10 cellular contexts compared by ENCODE assay signal in genomic region chr15:78050441-78050809, GRCh38. TPM values are rescaled to one million over a fixed set of nuclear protein-coding genes. Genes with fewer than 3 reads are reported as not detected.
A peak's percentile ranks its signal among the peaks of the same experiment; 100 is the strongest.
DNase-seq lines count a peak whose midpoint lies in the region; ATAC-seq, FAIRE-seq and TF ChIP-seq lines count a peak whose summit lies in the region.
"Had no signal": no experiment of that assay in that cellular context is flagged by ENCODE, and none has a peak within 500 bp of the region (broad histone marks: within the 10 kb centered on the region; RNA-seq: fewer than 3 reads in every experiment).

No MANE protein-coding gene starts in this region.

- intact Hi-C loops in pancreas (cut with DNase I): no loop called here

- peak; percentile 35 for ATAC-seq in GM18909 (IDR thresholded peaks at IDR 0.05; ENCODE audit: poor library complexity, unreplicated experiment)
- ATAC-seq in HG02852 (IDR thresholded peaks at IDR 0.05; ENCODE audit: unreplicated experiment): peak; percentile 18
- ATAC-seq in pancreas: no peak

- no peak overlapping the region for H3K4me3 Mint-ChIP-seq in nephron

- H3K27ac ChIP-seq in VCaP: peak overlapping the region; percentile 63
- no peak overlapping the region for H3K27ac ChIP-seq in pancreas

- WGBS in pancreas, 2 donors: 78 to 88% methylated on average over 1 of the region's 1 CpG

- no peaks in the 10 kb centered on the region for H3K27me3 ChIP-seq in pancreas

- no peak for TF ChIP-seq CTCF in VCaP (conservative IDR thresholded peaks at IDR 0.05)
- no peak for TF ChIP-seq CTCF in nephron (IDR thresholded peaks at IDR 0.05; ENCODE audit: unreplicated experiment in 3 of 3)
- TF ChIP-seq CTCF in pancreas (IDR thresholded peaks at IDR 0.05): no peak

- peak overlapping the region; percentile 89 to 95 (median 95) for H3K27ac Mint-ChIP-seq in nephron

- DNase-seq in midbrain (lab: John Stamatoyannopoulos, UW) (no peak), pancreas (no peak), GM19239 (ENCODE audit: insufficient read length, low spot score) (no peak)
- no peak for DNase-seq in stimulated activated CD8-positive, alpha-beta memory T cell treated with anti-CD3 and anti-CD28 coated beads, Interleukin-4, amount 100 ng/mL, for 48 hours
- DNase-seq: naive B cell, NCI-H1092 had no signal

- FAIRE-seq in pancreas (lab: Jason Lieb, UNC) (no peak), GM19239 (lab: Jason Lieb, UNC) (no peak)

- no peaks in the 10 kb centered on the region for H3K9me3 ChIP-seq in pancreas

- peaks cover 74% of the 10 kb centered on the region for H3K4me1 Mint-ChIP-seq in nephron

- no peak overlapping the region for H3K4me3 ChIP-seq in pancreas

- H3K36me3 Mint-ChIP-seq in nephron (ENCODE audit: low read depth): peaks cover under 1% of the 10 kb centered on the region

- peaks cover 0 to 8% (median 0%) of the 10 kb centered on the region in 3 donors for H3K36me3 ChIP-seq in pancreas

- H3K9me3 Mint-ChIP-seq in nephron: no peaks in the 10 kb centered on the region
- H3K9me3 Mint-ChIP-seq: naive B cell had no signal

- peaks cover 27 to 48% (median 43%) of the 10 kb centered on the region in 3 donors for H3K4me1 ChIP-seq in pancreas

- H3K27me3 Mint-ChIP-seq in nephron (ENCODE audit: low read depth): no peaks in the 10 kb centered on the region
- H3K27me3 Mint-ChIP-seq: naive B cell had no signal

RNA-seq across cellular contexts. Expression of gene TBC1D2B, which starts 27.1 kb away (rescaled TPM):
- total RNA-seq in pancreas: 10 to 100 TPM; 16.1 to 35.8 (median 27.0) TPM
- 10 to 100 TPM; 13.4 to 13.8 TPM for polyA plus RNA-seq in pancreas

RNA-seq across cellular contexts. Expression of gene SH2D7, which starts 41.9 kb away (rescaled TPM):
- 1 to 10 TPM in 1 of 6 donors, under 1 TPM in 4, not detected in 1; 0.04 to 1.8 (median 0.14) TPM for total RNA-seq in pancreas
- polyA plus RNA-seq in pancreas: under 1 TPM; 0.15 to 0.19 TPM

Comparison
In these comparisons a context has a peak if more than half of its experiments do, and no peak if none do; other contexts are left out.
1. ATAC-seq: peak in GM18909 (single experiment) and HG02852 (single experiment); none in pancreas (0 of 4).